ENCODE assay signal across 8 cellular contexts in genomic region chr9:127049044-127049443, GRCh38.
A peak's percentile ranks its signal among the peaks of the same experiment; 100 is the strongest.
DNase-seq lines count a peak whose midpoint lies in the region; ATAC-seq and TF ChIP-seq lines count a peak whose summit lies in the region.

No MANE protein-coding gene starts in this region.

- peaks cover 4% of the 10 kb centered on the region for H3K27me3 Mint-ChIP-seq in GM23338 (ENCODE audit: insufficient read depth, low read depth, poor library complexity)

- H3K4me3 Mint-ChIP-seq in GM23338: no peak overlapping the region

- H4K20me1 ChIP-seq in GM23338 (replicated peaks; ENCODE audit: insufficient read depth): 0 out of 2 replicates have a peak, but pooled peaks cover 4% of the 10 kb centered on the region

- H3K27ac ChIP-seq in Peyer's patch: peak overlapping the region in 1 of 4 donors; percentile 7
- H3K27ac ChIP-seq in GM23338 (ENCODE audit: low read depth): no peak overlapping the region

- H3K9me2 ChIP-seq in GM23338 (ENCODE audit: insufficient read depth): no peaks in the 10 kb centered on the region

- H3K79me2 ChIP-seq in GM23338 (replicated peaks; ENCODE audit: insufficient read depth): no peaks in the 10 kb centered on the region

- peaks cover 0 to 4% (median 0%) of the 10 kb centered on the region in 4 donors for H3K4me1 ChIP-seq in Peyer's patch
- H3K4me1 ChIP-seq in GM23338 (ENCODE audit: insufficient read depth): no peaks in the 10 kb centered on the region

- no peaks in the 10 kb centered on the region for H3K9me3 Mint-ChIP-seq in GM23338

- H3K4me2 ChIP-seq in GM23338: no peak overlapping the region

- no peak for TF ChIP-seq POLR2A in Peyer's patch (IDR thresholded peaks at IDR 0.05)

- no peaks in the 10 kb centered on the region for H3K9me3 ChIP-seq in Peyer's patch

- no peaks in the 10 kb centered on the region for H3K4me1 Mint-ChIP-seq in GM23338

- H3F3A ChIP-seq in GM23338 (replicated peaks; ENCODE audit: low read depth): no peaks in the 10 kb centered on the region

- no peak overlapping the region for H3K4me3 ChIP-seq in Peyer's patch
- H3K4me3 ChIP-seq in choroid plexus epithelial cell (ENCODE audit: low read depth, low read length): no peak overlapping the region
- H3K4me3 ChIP-seq in GM23338: no peak overlapping the region

- no peaks in the 10 kb centered on the region for H3K36me3 Mint-ChIP-seq in GM23338 (ENCODE audit: low read depth)

- peak in 3 of 6 experiments; percentile 17 to 38 (median 25) for TF ChIP-seq CTCF in Peyer's patch (IDR thresholded peaks at IDR 0.05)
- peak; percentile 58 for TF ChIP-seq CTCF in choroid plexus epithelial cell (conservative IDR thresholded peaks at IDR 0.05; ENCODE audit: low read depth, low read length)
- TF ChIP-seq CTCF in GM23338 (conservative IDR thresholded peaks at IDR 0.05; ENCODE audit: low read depth in 2 of 2): no peak

- peaks cover 0 to 15% (median 0%) of the 10 kb centered on the region in 3 donors for H3K36me3 ChIP-seq in Peyer's patch
- H3K36me3 ChIP-seq in GM23338 (ENCODE audit: insufficient read depth): no peaks in the 10 kb centered on the region

- peak; percentile 65 for ATAC-seq in GM19395 (IDR thresholded peaks at IDR 0.05; ENCODE audit: unreplicated experiment)
- no peak for ATAC-seq in HG02623 (IDR thresholded peaks at IDR 0.05; ENCODE audit: unreplicated experiment)
- ATAC-seq in GM23338: no peak

- H3K27ac Mint-ChIP-seq in GM23338: no peak overlapping the region

- H2AFZ ChIP-seq in GM23338: no peak overlapping the region

- peak; percentile 81 for DNase-seq in AG08396 (ENCODE audit: low spot score)
- peak in 2 of 3 donors; percentile 20 to 62 for DNase-seq in Peyer's patch
- peak; percentile 92 for DNase-seq in choroid plexus epithelial cell (ENCODE audit: low read depth)
- peak; percentile 38 for DNase-seq in myocyte (ENCODE audit: low read depth)
- DNase-seq in NCI-H1105 (lab: John Stamatoyannopoulos, UW): no peak
- no peak for DNase-seq in GM23338 (ENCODE audit: low spot score)

- H3K27me3 ChIP-seq in Peyer's patch (no peaks in the 10 kb centered on the region), GM23338 (ENCODE audit: insufficient read depth) (no peaks in the 10 kb centered on the region)

TF ChIP-seq in GM23338, 12 proteins besides CTCF, POLR2A, EP300 and RAD21:
- no peak for TF ChIP-seq CREB1 (CRISPR knock-in tag; IDR thresholded peaks at IDR 0.05; ENCODE audit: low read depth)
- no peak for TF ChIP-seq EZH2phosphoT487 (IDR thresholded peaks at IDR 0.05; ENCODE audit: unreplicated experiment)
- TF ChIP-seq POLR2AphosphoS5 (IDR thresholded peaks at IDR 0.05; ENCODE audit: low read depth): no peak
- TF ChIP-seq ZNF331 (CRISPR knock-in tag; IDR thresholded peaks at IDR 0.05; ENCODE audit: low read depth): no peak
- no peak for TF ChIP-seq JUNB (IDR thresholded peaks at IDR 0.05; ENCODE audit: unreplicated experiment)
- no peak for TF ChIP-seq ZNF114 (CRISPR knock-in tag; IDR thresholded peaks at IDR 0.05)
- TF ChIP-seq NANOG (IDR thresholded peaks at IDR 0.05; ENCODE audit: borderline replicate concordance): no peak
- no peak for TF ChIP-seq ZNF462 (CRISPR knock-in tag; IDR thresholded peaks at IDR 0.05)
- TF ChIP-seq REST (IDR thresholded peaks at IDR 0.05; ENCODE audit: unreplicated experiment): no peak
- TF ChIP-seq ETS1 (IDR thresholded peaks at IDR 0.05): no peak
- no peak for TF ChIP-seq EZH2 (IDR thresholded peaks at IDR 0.05; ENCODE audit: low read depth, unreplicated experiment)
- no peak for TF ChIP-seq STAT1 (IDR thresholded peaks at IDR 0.05; ENCODE audit: unreplicated experiment)

Comparison
In these comparisons a context has a peak if more than half of its experiments do, and no peak if none do; other contexts are left out.
1. DNase-seq: peak in AG08396 (single experiment), Peyer's patch (2 of 3), choroid plexus epithelial cell (single experiment) and myocyte (single experiment); none in NCI-H1105 (single experiment) and GM23338 (single experiment).